1 cellular context compared by ENCODE assay signal in the genomic region with DNA sequence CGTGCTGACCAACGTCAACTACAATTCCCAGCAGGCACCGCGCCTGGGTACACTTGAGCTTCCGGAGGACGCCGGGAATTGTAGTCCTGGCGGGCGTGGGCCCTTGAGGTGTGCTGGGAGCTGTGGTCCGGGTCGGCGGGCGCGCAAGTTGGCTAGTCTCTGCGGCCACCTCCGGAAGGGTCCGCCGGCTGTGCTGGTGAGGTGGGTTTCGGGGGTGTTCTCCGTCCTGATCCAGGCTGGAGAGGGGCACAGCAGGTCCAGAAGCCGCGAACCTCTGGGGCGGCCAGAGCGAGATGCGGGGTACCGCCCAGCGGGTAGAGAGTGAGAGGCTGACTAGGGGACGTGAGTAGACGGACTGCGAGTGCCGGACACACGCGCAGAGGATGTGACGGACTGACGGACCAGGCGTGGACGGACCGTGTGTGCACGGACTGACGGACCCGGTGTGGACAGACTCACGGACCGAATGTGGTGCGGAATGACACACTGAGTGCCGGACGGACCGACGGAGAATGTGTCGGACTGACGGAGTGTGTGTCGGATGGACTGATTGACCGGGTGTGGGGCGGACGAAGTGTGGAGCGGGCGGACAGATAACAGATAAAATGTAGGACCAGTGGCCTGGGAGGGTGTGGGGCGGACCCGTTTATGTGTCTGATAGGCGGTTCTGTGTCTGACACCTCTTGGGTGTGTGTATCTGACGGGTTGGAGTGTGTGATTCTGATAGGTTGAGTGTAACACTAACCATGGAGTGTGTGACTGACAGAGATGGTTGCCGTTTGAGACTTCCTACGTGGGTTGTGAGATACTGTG.
A peak's percentile ranks its signal among the peaks of the same experiment; 100 is the strongest.
TF ChIP-seq lines count a peak whose summit lies in the region.

Gene ZSCAN22 (plus strand): TSS at position 81 of the 813 bp plus-strand sequence. CDS start 7,809 bp downstream, outside the sequence.

TF ChIP-seq in WTC11, 78 proteins besides CTCF, POLR2A, EP300 and RAD21 (continued from another document and continues in another):
- TF ChIP-seq MYBL2 (CRISPR knock-in tag; IDR thresholded peaks at IDR 0.05) (peak; percentile 92), TCF7 (CRISPR knock-in tag; IDR thresholded peaks at IDR 0.05; ENCODE audit: low read depth) (peak; percentile 85; the same call in 1 of the 2 replicates), KAT7 (CRISPR knock-in tag; IDR thresholded peaks at IDR 0.05; ENCODE audit: borderline replicate concordance) (peak; percentile 53; the same call in 1 of the 2 replicates), CREB1 (CRISPR knock-in tag; IDR thresholded peaks at IDR 0.05) (no peak), ZNF281 (CRISPR knock-in tag; IDR thresholded peaks at IDR 0.05) (no peak), GABPB1 (CRISPR knock-in tag; IDR thresholded peaks at IDR 0.05) (peak; percentile 94), ZNF121 (CRISPR knock-in tag; IDR thresholded peaks at IDR 0.05) (peak; percentile 38; the same call in 1 of the 2 replicates), NR3C1 (CRISPR knock-in tag; conservative IDR thresholded peaks at IDR 0.05; ENCODE audit: low read depth) (no peak), FOXP1 (CRISPR knock-in tag; IDR thresholded peaks at IDR 0.05; ENCODE audit: borderline replicate concordance) (peak; percentile 93; the same call in 1 of the 2 replicates), NR2C2 (CRISPR knock-in tag; IDR thresholded peaks at IDR 0.05) (no peak), PRRX2 (CRISPR knock-in tag; IDR thresholded peaks at IDR 0.05) (no peak; the same call in 1 of the 2 replicates), SP1 (CRISPR knock-in tag; conservative IDR thresholded peaks at IDR 0.05) (peak; percentile 78), ZNF263 (CRISPR knock-in tag; IDR thresholded peaks at IDR 0.05; ENCODE audit: low read depth) (no peak), ZNF219 (CRISPR knock-in tag; IDR thresholded peaks at IDR 0.05; ENCODE audit: borderline replicate concordance) (no peak), EMX1 (CRISPR knock-in tag; IDR thresholded peaks at IDR 0.05) (no peak), HMGA2 (CRISPR knock-in tag; IDR thresholded peaks at IDR 0.05) (no peak), SMAD4 (CRISPR knock-in tag; IDR thresholded peaks at IDR 0.05) (no peak; the same call in 1 of the 2 replicates), CBFB (CRISPR knock-in tag; IDR thresholded peaks at IDR 0.05; ENCODE audit: low read depth) (no peak; the same call in 1 of the 2 replicates), SOX15 (CRISPR knock-in tag; IDR thresholded peaks at IDR 0.05) (no peak), JAZF1 (CRISPR knock-in tag; IDR thresholded peaks at IDR 0.05) (no peak), ARID4B (CRISPR knock-in tag; IDR thresholded peaks at IDR 0.05; ENCODE audit: borderline replicate concordance) (peak; percentile 95), PREB (CRISPR knock-in tag; IDR thresholded peaks at IDR 0.05; ENCODE audit: borderline replicate concordance) (no peak), TEAD4 (CRISPR knock-in tag; IDR thresholded peaks at IDR 0.05) (no peak)
- TF ChIP-seq, protein P1, sequence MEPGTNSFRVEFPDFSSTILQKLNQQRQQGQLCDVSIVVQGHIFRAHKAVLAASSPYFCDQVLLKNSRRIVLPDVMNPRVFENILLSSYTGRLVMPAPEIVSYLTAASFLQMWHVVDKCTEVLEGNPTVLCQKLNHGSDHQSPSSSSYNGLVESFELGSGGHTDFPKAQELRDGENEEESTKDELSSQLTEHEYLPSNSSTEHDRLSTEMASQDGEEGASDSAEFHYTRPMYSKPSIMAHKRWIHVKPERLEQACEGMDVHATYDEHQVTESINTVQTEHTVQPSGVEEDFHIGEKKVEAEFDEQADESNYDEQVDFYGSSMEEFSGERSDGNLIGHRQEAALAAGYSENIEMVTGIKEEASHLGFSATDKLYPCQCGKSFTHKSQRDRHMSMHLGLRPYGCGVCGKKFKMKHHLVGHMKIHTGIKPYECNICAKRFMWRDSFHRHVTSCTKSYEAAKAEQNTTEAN (CRISPR knock-in tag; IDR thresholded peaks at IDR 0.05) = peak; percentile 96
- TF ChIP-seq, protein P2, sequence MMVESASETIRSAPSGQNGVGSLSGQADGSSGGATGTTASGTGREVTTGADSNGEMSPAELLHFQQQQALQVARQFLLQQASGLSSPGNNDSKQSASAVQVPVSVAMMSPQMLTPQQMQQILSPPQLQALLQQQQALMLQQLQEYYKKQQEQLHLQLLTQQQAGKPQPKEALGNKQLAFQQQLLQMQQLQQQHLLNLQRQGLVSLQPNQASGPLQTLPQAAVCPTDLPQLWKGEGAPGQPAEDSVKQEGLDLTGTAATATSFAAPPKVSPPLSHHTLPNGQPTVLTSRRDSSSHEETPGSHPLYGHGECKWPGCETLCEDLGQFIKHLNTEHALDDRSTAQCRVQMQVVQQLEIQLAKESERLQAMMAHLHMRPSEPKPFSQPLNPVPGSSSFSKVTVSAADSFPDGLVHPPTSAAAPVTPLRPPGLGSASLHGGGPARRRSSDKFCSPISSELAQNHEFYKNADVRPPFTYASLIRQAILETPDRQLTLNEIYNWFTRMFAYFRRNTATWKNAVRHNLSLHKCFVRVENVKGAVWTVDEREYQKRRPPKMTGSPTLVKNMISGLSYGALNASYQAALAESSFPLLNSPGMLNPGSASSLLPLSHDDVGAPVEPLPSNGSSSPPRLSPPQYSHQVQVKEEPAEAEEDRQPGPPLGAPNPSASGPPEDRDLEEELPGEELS (CRISPR knock-in tag; IDR thresholded peaks at IDR 0.05) = peak; percentile 35; the same call in 1 of the 2 replicates
- TF ChIP-seq, protein P3, sequence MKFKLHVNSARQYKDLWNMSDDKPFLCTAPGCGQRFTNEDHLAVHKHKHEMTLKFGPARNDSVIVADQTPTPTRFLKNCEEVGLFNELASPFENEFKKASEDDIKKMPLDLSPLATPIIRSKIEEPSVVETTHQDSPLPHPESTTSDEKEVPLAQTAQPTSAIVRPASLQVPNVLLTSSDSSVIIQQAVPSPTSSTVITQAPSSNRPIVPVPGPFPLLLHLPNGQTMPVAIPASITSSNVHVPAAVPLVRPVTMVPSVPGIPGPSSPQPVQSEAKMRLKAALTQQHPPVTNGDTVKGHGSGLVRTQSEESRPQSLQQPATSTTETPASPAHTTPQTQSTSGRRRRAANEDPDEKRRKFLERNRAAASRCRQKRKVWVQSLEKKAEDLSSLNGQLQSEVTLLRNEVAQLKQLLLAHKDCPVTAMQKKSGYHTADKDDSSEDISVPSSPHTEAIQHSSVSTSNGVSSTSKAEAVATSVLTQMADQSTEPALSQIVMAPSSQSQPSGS (CRISPR knock-in tag; IDR thresholded peaks at IDR 0.05; ENCODE audit: borderline replicate concordance, low read depth) = peak; percentile 13; the same call in 1 of the 2 replicates
- TF ChIP-seq, protein P4, sequence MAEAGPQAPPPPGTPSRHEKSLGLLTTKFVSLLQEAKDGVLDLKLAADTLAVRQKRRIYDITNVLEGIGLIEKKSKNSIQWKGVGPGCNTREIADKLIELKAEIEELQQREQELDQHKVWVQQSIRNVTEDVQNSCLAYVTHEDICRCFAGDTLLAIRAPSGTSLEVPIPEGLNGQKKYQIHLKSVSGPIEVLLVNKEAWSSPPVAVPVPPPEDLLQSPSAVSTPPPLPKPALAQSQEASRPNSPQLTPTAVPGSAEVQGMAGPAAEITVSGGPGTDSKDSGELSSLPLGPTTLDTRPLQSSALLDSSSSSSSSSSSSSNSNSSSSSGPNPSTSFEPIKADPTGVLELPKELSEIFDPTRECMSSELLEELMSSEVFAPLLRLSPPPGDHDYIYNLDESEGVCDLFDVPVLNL (CRISPR knock-in tag; IDR thresholded peaks at IDR 0.05; ENCODE audit: borderline replicate concordance, low read depth) = peak; percentile 74
- TF ChIP-seq, protein P5, sequence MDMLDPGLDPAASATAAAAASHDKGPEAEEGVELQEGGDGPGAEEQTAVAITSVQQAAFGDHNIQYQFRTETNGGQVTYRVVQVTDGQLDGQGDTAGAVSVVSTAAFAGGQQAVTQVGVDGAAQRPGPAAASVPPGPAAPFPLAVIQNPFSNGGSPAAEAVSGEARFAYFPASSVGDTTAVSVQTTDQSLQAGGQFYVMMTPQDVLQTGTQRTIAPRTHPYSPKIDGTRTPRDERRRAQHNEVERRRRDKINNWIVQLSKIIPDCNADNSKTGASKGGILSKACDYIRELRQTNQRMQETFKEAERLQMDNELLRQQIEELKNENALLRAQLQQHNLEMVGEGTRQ (CRISPR knock-in tag; IDR thresholded peaks at IDR 0.05) = peak; percentile 54; the same call in 1 of the 2 replicates
- TF ChIP-seq, protein P6, sequence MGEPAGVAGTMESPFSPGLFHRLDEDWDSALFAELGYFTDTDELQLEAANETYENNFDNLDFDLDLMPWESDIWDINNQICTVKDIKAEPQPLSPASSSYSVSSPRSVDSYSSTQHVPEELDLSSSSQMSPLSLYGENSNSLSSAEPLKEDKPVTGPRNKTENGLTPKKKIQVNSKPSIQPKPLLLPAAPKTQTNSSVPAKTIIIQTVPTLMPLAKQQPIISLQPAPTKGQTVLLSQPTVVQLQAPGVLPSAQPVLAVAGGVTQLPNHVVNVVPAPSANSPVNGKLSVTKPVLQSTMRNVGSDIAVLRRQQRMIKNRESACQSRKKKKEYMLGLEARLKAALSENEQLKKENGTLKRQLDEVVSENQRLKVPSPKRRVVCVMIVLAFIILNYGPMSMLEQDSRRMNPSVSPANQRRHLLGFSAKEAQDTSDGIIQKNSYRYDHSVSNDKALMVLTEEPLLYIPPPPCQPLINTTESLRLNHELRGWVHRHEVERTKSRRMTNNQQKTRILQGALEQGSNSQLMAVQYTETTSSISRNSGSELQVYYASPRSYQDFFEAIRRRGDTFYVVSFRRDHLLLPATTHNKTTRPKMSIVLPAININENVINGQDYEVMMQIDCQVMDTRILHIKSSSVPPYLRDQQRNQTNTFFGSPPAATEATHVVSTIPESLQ (CRISPR knock-in tag; IDR thresholded peaks at IDR 0.05) = no peak
- TF ChIP-seq, protein P7, sequence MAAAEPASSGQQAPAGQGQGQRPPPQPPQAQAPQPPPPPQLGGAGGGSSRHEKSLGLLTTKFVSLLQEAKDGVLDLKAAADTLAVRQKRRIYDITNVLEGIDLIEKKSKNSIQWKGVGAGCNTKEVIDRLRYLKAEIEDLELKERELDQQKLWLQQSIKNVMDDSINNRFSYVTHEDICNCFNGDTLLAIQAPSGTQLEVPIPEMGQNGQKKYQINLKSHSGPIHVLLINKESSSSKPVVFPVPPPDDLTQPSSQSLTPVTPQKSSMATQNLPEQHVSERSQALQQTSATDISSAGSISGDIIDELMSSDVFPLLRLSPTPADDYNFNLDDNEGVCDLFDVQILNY (CRISPR knock-in tag; IDR thresholded peaks at IDR 0.05) = 0 out of 2 replicates have a peak, but pooled peaks have one; percentile 46
